In the genomic region with DNA sequence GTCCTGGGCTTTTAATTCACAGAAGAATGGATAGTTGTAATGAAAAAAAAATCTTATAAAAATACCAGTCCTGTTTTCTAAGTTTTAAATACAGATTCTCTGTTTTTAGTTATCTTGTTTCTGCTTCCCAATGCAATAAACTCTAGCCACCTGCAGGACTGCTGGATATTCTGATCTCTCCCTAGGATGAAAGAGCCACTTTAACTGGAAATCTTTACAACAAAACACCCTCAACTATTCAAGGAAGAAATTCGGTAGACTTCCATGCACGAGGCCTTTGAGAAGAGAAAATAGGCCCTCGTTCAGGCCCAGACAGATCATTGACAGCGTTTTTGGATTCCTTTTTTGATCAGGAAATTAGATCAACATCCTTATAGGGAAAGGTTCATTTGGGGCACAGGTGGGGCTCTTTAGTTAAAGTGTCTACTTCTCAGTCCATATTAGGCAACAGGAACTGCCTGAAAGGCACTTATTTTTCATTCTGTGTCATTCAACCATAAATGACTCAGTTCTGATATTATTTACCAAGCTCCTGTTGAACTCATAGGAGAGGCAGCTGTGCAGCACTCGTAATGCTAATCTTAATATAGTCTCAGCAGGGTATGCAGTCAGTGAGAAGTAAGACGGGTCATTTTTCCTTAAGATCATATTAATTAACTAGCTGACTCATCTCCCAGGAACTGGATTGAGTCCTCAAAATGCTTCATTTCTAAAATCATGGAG, we compare ENCODE assay signal across 9 cellular contexts.
A peak's percentile ranks its signal among the peaks of the same experiment; 100 is the strongest.
DNase-seq lines count a peak whose midpoint lies in the region; ATAC-seq and TF ChIP-seq lines count a peak whose summit lies in the region.
"Had no signal": no experiment of that assay in that cellular context is flagged by ENCODE, and none has a peak within 500 bp of the region (broad histone marks: within the 10 kb centered on the region; RNA-seq: fewer than 3 reads in every experiment).

No MANE protein-coding gene starts in this region.

- TF ChIP-seq CTCF in fibroblast of the aortic adventitia (IDR thresholded peaks at IDR 0.05; ENCODE audit: insufficient read depth, low read length): no peak

- no peaks in the 10 kb centered on the region for H3K27me3 ChIP-seq in MG63
- H3K27me3 ChIP-seq: cardiac muscle cell had no signal

- peaks cover 10% of the 10 kb centered on the region for H3K4me1 Mint-ChIP-seq in T-helper 17 cell
- H3K4me1 Mint-ChIP-seq in stimulated activated naive B cell treated with anti-CD40 and anti-IgM and Interleukin-4, amounts not matched to agents 10 μg/mL and 1 μg/mL and 100 μg/mL, for 72 hours: peaks cover 0 to 9% of the 10 kb centered on the region in 2 donors

- peak overlapping the region; percentile 47 for H3K4me3 Mint-ChIP-seq in T-helper 17 cell
- no peak overlapping the region for H3K4me3 Mint-ChIP-seq in stimulated activated naive B cell treated with anti-CD40 and anti-IgM and Interleukin-4, amounts not matched to agents 10 μg/mL and 1 μg/mL and 100 μg/mL, for 72 hours

- peak overlapping the region; percentile 66 for H3K27ac Mint-ChIP-seq in T-helper 17 cell
- H3K27ac Mint-ChIP-seq in stimulated activated naive B cell treated with anti-CD40 and anti-IgM and Interleukin-4, amounts not matched to agents 10 μg/mL and 1 μg/mL and 100 μg/mL, for 72 hours: peak overlapping the region; percentile 88

- H3K4me3 ChIP-seq in MG63 (no peak overlapping the region), fibroblast of the aortic adventitia (ENCODE audit: low read depth, low read length) (no peak overlapping the region)
- H3K4me3 ChIP-seq: cardiac muscle cell had no signal

- no peaks in the 10 kb centered on the region for H3K9me3 Mint-ChIP-seq in stimulated activated naive B cell treated with anti-CD40 and anti-IgM and Interleukin-4, amounts not matched to agents 10 μg/mL and 1 μg/mL and 100 μg/mL, for 72 hours

- H3K9me3 ChIP-seq in MG63 (no peaks in the 10 kb centered on the region), T-helper 17 cell (ENCODE audit: control insufficient read depth, low read length, poor library complexity, severe bottlenecking) (no peaks in the 10 kb centered on the region)

- no peaks in the 10 kb centered on the region for H3K36me3 ChIP-seq in MG63
- H3K36me3 ChIP-seq: cardiac muscle cell had no signal

- H3K27me3 Mint-ChIP-seq in T-helper 17 cell: peaks cover 18% of the 10 kb centered on the region
- peaks cover 27 to 35% of the 10 kb centered on the region in 2 donors for H3K27me3 Mint-ChIP-seq in stimulated activated naive B cell treated with anti-CD40 and anti-IgM and Interleukin-4, amounts not matched to agents 10 μg/mL and 1 μg/mL and 100 μg/mL, for 72 hours

- peak; percentile 86 for ATAC-seq in GM21723 (IDR thresholded peaks at IDR 0.05; ENCODE audit: unreplicated experiment)
- ATAC-seq in T-helper 17 cell: peak; percentile 75
- ATAC-seq in stimulated activated naive B cell treated with anti-CD40 and anti-IgM and Interleukin-4, amounts not matched to agents 10 μg/mL and 1 μg/mL and 100 μg/mL, for 72 hours (replicated peaks): peak; percentile 87 to 95

- peak; percentile 46 for DNase-seq in activated CD4-positive, alpha-beta T cell treated with anti-CD3 and anti-CD28 coated beads for 48 hours
- no peak for DNase-seq in activated CD4-positive, alpha-beta T cell treated with anti-CD3 and anti-CD28 coated beads for 1 hour
- peak; percentile 71 for DNase-seq in MG63
- no peak for DNase-seq in T-helper 17 cell
- DNase-seq in fibroblast of the aortic adventitia (ENCODE audit: low read depth): peak; percentile 66
- peak; percentile 2 for DNase-seq in stimulated activated naive B cell treated with anti-CD40 and anti-IgM and Interleukin-4, amounts not matched to agents 10 μg/mL and 1 μg/mL and 100 μg/mL, for 72 hours
- no peak for DNase-seq in inferior parietal cortex (ENCODE audit: extremely low spot score)

- H3K36me3 Mint-ChIP-seq in T-helper 17 cell (ENCODE audit: low read depth): peaks cover 6% of the 10 kb centered on the region
- no peaks in the 10 kb centered on the region for H3K36me3 Mint-ChIP-seq in stimulated activated naive B cell treated with anti-CD40 and anti-IgM and Interleukin-4, amounts not matched to agents 10 μg/mL and 1 μg/mL and 100 μg/mL, for 72 hours

Comparison
In these comparisons a context has a peak if more than half of its experiments do, and no peak if none do; other contexts are left out.
1. DNase-seq: peak in activated CD4-positive, alpha-beta T cell treated with anti-CD3 and anti-CD28 coated beads for 48 hours (single experiment), MG63 (single experiment), fibroblast of the aortic adventitia (single experiment) and stimulated activated naive B cell treated with anti-CD40 and anti-IgM and Interleukin-4, amounts not matched to agents 10 μg/mL and 1 μg/mL and 100 μg/mL, for 72 hours (single experiment); none in activated CD4-positive, alpha-beta T cell treated with anti-CD3 and anti-CD28 coated beads for 1 hour (single experiment), T-helper 17 cell (0 of 3) and inferior parietal cortex (single experiment).
2. Peak in every context shown above with its lines, with median percentiles within 50 percentile points of each other: ATAC-seq.